10 cellular contexts compared by ENCODE assay signal in the genomic region with DNA sequence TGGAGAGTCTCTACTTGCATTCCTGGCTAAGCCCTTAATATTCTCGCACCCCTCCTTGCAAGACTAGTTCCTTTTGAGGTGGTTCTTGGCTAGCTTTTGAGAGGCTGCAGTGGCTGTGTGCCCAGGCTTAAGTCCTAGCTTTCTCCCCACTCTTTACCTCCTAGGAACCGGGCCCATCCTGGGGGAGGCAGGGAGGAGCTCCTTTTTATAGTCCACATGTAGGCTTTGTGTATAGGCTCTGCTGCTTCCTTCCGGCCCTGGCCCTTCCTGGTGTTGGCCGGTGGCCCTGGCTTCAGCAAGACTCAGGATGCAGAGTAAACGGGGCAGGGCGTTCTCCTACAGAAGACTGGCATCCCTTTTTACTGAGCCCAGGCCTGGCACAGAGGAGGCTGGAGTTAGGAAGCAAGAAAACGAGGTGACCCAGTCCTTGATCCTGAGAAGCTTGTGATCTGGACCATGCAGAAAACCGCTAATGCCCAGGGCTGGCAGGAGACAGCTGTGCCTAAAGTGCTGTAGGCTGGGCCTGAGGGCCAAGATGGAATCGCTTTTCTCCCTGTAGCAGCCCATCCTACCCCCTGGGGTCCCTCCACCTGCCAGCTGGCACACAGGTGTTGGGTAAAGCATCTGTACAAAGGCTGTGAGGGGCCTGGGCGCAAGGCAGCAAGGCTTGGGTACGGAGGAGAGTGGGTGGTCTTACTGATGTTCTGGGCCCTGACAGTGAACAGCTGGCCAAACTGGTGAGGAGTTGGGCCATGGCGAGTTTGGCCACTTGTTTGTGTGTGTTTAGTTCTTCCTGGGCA. TPM values are rescaled to one million over a fixed set of nuclear protein-coding genes. Genes with fewer than 3 reads are reported as not detected.
A peak's percentile ranks its signal among the peaks of the same experiment; 100 is the strongest.
DNase-seq lines count a peak whose midpoint lies in the region; ATAC-seq and TF ChIP-seq lines count a peak whose summit lies in the region.
"Had no signal": no experiment of that assay in that cellular context is flagged by ENCODE, and none has a peak within 500 bp of the region (broad histone marks: within the 10 kb centered on the region; RNA-seq: fewer than 3 reads in every experiment).

No MANE protein-coding gene starts in this region.

- no peak for DNase-seq in activated naive CD4-positive, alpha-beta T cell treated with anti-CD3 and anti-CD28 coated beads, Interleukin-2, amount 10 ng/mL, durations not matched to agents 7 days and 5 days
- DNase-seq in activated naive CD4-positive, alpha-beta T cell (lab: John Stamatoyannopoulos, UW), result no peak
- no peak for DNase-seq in effector memory CD4-positive, alpha-beta T cell
- DNase-seq in naive thymus-derived CD4-positive, alpha-beta T cell, result no peak
- DNase-seq in vagina (ENCODE audit: extremely low spot score in 2 of 2), result no peak
- DNase-seq in foreskin fibroblast, result no peak
- no peak for DNase-seq in GF-D8 (lab: John Stamatoyannopoulos, UW)
- DNase-seq in NCI-H146 (lab: John Stamatoyannopoulos, UW), result no peak
- DNase-seq: KBM-7 had no signal

- peak overlapping the region; percentile 68 for H3K27ac Mint-ChIP-seq in activated naive CD4-positive, alpha-beta T cell treated with anti-CD3 and anti-CD28 coated beads, Interleukin-2, amount 10 ng/mL, durations not matched to agents 7 days and 5 days
- peak overlapping the region; percentile 72 to 100 (median 94) for H3K27ac Mint-ChIP-seq in naive thymus-derived CD4-positive, alpha-beta T cell

- no peak for TF ChIP-seq CTCF in vagina (IDR thresholded peaks at IDR 0.05)
- no peak for TF ChIP-seq CTCF in foreskin fibroblast (IDR thresholded peaks at IDR 0.05; ENCODE audit: low read depth, low read length)

- no peaks in the 10 kb centered on the region for H3K9me3 Mint-ChIP-seq in activated naive CD4-positive, alpha-beta T cell treated with anti-CD3 and anti-CD28 coated beads, Interleukin-2, amount 10 ng/mL, durations not matched to agents 7 days and 5 days
- H3K9me3 Mint-ChIP-seq in naive thymus-derived CD4-positive, alpha-beta T cell, result no peaks in the 10 kb centered on the region

- H3K36me3 Mint-ChIP-seq in activated naive CD4-positive, alpha-beta T cell treated with anti-CD3 and anti-CD28 coated beads, Interleukin-2, amount 10 ng/mL, durations not matched to agents 7 days and 5 days, result peaks cover 68% of the 10 kb centered on the region
- peaks cover 5 to 59% (median 19%) of the 10 kb centered on the region in 5 donors for H3K36me3 Mint-ChIP-seq in naive thymus-derived CD4-positive, alpha-beta T cell

- POLR2A ChIA-PET in naive thymus-derived CD4-positive, alpha-beta T cell (lab: Charles Lee), result interaction anchor here (2.2 to 30.3 kb wide), 3 partner anchors 6 to 78 kb away, joined by 6 to 604 read pairs (median 604); partner anchors contain the start of gene PLCG1

- H3K27me3 ChIP-seq in effector memory CD4-positive, alpha-beta T cell (replicated peaks; ENCODE audit: control insufficient read depth, insufficient read depth, low read length, poor library complexity, severe bottlenecking), result no peaks in the 10 kb centered on the region
- no peaks in the 10 kb centered on the region for H3K27me3 ChIP-seq in naive thymus-derived CD4-positive, alpha-beta T cell (ENCODE audit: control insufficient read depth in 2 of 2, insufficient read depth in 2 of 2, low read length in 2 of 2)
- H3K27me3 ChIP-seq in vagina, result no peaks in the 10 kb centered on the region
- H3K27me3 ChIP-seq: ovary had no signal

- peaks cover 100% of the 10 kb centered on the region for H3K4me1 ChIP-seq in effector memory CD4-positive, alpha-beta T cell (ENCODE audit: control insufficient read depth, insufficient read depth, low read length, poor library complexity, severe bottlenecking)
- peaks cover 99 to 100% of the 10 kb centered on the region in 2 donors for H3K4me1 ChIP-seq in naive thymus-derived CD4-positive, alpha-beta T cell (ENCODE audit: control insufficient read depth in 2 of 2, insufficient read depth in 2 of 2, low read length in 2 of 2)
- H3K4me1 ChIP-seq in vagina, result peaks cover 94% of the 10 kb centered on the region

- ATAC-seq in naive thymus-derived CD4-positive, alpha-beta T cell, result no peak

- no peaks in the 10 kb centered on the region for H3K36me3 ChIP-seq in effector memory CD4-positive, alpha-beta T cell (ENCODE audit: control insufficient read depth, insufficient read depth, low read length)
- no peaks in the 10 kb centered on the region for H3K36me3 ChIP-seq in naive thymus-derived CD4-positive, alpha-beta T cell (ENCODE audit: control insufficient read depth in 2 of 3, insufficient read depth in 3 of 3, low read length in 3 of 3)
- no peaks in the 10 kb centered on the region for H3K36me3 ChIP-seq in vagina
- H3K36me3 ChIP-seq: ovary had no signal

- CTCF ChIA-PET in activated naive CD4-positive, alpha-beta T cell treated with anti-CD3 and anti-CD28 coated beads, Interleukin-2, amount 10 ng/mL, durations not matched to agents 7 days and 5 days (lab: Charles Lee), result interaction anchor here (0.9 to 1.6 kb wide), 2 partner anchors 10 to 11 kb away, joined by 3 to 10 read pairs; no protein-coding TSS in a partner anchor
- CTCF ChIA-PET in naive thymus-derived CD4-positive, alpha-beta T cell (lab: Charles Lee), result interaction anchor here (1.0 to 14.7 kb wide), 4 partner anchors 9 to 185 kb away, joined by 3 to 236 read pairs (median 4); no protein-coding TSS in a partner anchor

- peak overlapping the region; percentile 49 for H3K4me3 Mint-ChIP-seq in activated naive CD4-positive, alpha-beta T cell treated with anti-CD3 and anti-CD28 coated beads, Interleukin-2, amount 10 ng/mL, durations not matched to agents 7 days and 5 days
- H3K4me3 Mint-ChIP-seq in naive thymus-derived CD4-positive, alpha-beta T cell, result peak overlapping the region; percentile 35 to 98 (median 90)

- no peak for TF ChIP-seq POLR2A in vagina (IDR thresholded peaks at IDR 0.05)

- H3K27ac ChIP-seq in effector memory CD4-positive, alpha-beta T cell (ENCODE audit: insufficient read depth, low read length, poor library complexity, severe bottlenecking), result peak overlapping the region; percentile 43
- H3K27ac ChIP-seq in naive thymus-derived CD4-positive, alpha-beta T cell (ENCODE audit: low read depth, low read length), result peak overlapping the region; percentile 91
- peak overlapping the region; percentile 44 for H3K27ac ChIP-seq in vagina
- H3K27ac ChIP-seq: ovary had no signal

- no peaks in the 10 kb centered on the region for H3K27me3 Mint-ChIP-seq in activated naive CD4-positive, alpha-beta T cell treated with anti-CD3 and anti-CD28 coated beads, Interleukin-2, amount 10 ng/mL, durations not matched to agents 7 days and 5 days
- no peaks in the 10 kb centered on the region for H3K27me3 Mint-ChIP-seq in naive thymus-derived CD4-positive, alpha-beta T cell

- intact Hi-C loops in naive thymus-derived CD4-positive, alpha-beta T cell (cut with micrococcal nuclease), result loop anchor here in 1 of 2 donors (5.0 kb wide), 1 partner anchor 99 kb away; no protein-coding TSS in a partner anchor
- intact Hi-C loops in vagina (cut with DNase I), result no loop called here

- H3K4me3 ChIP-seq in effector memory CD4-positive, alpha-beta T cell (ENCODE audit: insufficient read depth, low read depth, low read length, poor library complexity, severe bottlenecking), result peak overlapping the region; percentile 14
- H3K4me3 ChIP-seq in naive thymus-derived CD4-positive, alpha-beta T cell (ENCODE audit: low read length), result peak overlapping the region; percentile 8
- H3K4me3 ChIP-seq in vagina (no peak overlapping the region), foreskin fibroblast (ENCODE audit: low read depth in 1 of 2, low read length in 2 of 2) (no peak overlapping the region)
- H3K4me3 ChIP-seq: ovary had no signal

- H3K9me3 ChIP-seq in effector memory CD4-positive, alpha-beta T cell (ENCODE audit: control insufficient read depth, low read length), result no peaks in the 10 kb centered on the region
- no peaks in the 10 kb centered on the region for H3K9me3 ChIP-seq in naive thymus-derived CD4-positive, alpha-beta T cell (ENCODE audit: control insufficient read depth in 2 of 3, low read length in 3 of 3)
- H3K9me3 ChIP-seq in vagina, result no peaks in the 10 kb centered on the region
- H3K9me3 ChIP-seq: ovary had no signal

- peaks cover 100% of the 10 kb centered on the region for H3K4me1 Mint-ChIP-seq in activated naive CD4-positive, alpha-beta T cell treated with anti-CD3 and anti-CD28 coated beads, Interleukin-2, amount 10 ng/mL, durations not matched to agents 7 days and 5 days
- peaks cover 84 to 100% (median 96%) of the 10 kb centered on the region in 7 donors for H3K4me1 Mint-ChIP-seq in naive thymus-derived CD4-positive, alpha-beta T cell

RNA-seq across cellular contexts. Expression of gene PLCG1, which starts 8.7 kb away (rescaled TPM):
- total RNA-seq in naive thymus-derived CD4-positive, alpha-beta T cell, result 100 to 1,000 TPM; 343 to 559 (median 418) TPM
- polyA plus RNA-seq in naive thymus-derived CD4-positive, alpha-beta T cell, result 100 to 1,000 TPM in 1 of 2 donors, 10 to 100 TPM in 1; 36.9 to 105 TPM
- total RNA-seq in vagina, result 138 TPM

Comparison
In these comparisons a context has a peak if more than half of its experiments do, and no peak if none do; other contexts are left out.
1. H3K4me3 ChIP-seq: peak in effector memory CD4-positive, alpha-beta T cell (single experiment) and naive thymus-derived CD4-positive, alpha-beta T cell (single experiment); none in vagina (0 of 2) and foreskin fibroblast (0 of 2).
2. Peak in every context shown above with its lines, with median percentiles within 50 percentile points of each other: H3K27ac ChIP-seq.